ENCODE assay signal across 21 cellular contexts in genomic region chr3:23546186-23546585, GRCh38.
DNase-seq lines count a peak whose midpoint lies in the region; ATAC-seq, FAIRE-seq and TF ChIP-seq lines count a peak whose summit lies in the region.
"Had no signal": no experiment of that assay in that cellular context is flagged by ENCODE, and none has a peak within 500 bp of the region (broad histone marks: within the 10 kb centered on the region; RNA-seq: fewer than 3 reads in every experiment).

No MANE protein-coding gene starts in this region.

- H3K27ac ChIP-seq in tibial artery: no peak overlapping the region
- H3K27ac ChIP-seq: BLaER1, RWPE1 had no signal

- FAIRE-seq in endometrium (lab: Jason Lieb, UNC): peak; percentile 97
- FAIRE-seq: G401.6, GM12878 had no signal

- H3K36me3 ChIP-seq in tibial artery: no peaks in the 10 kb centered on the region
- H3K36me3 ChIP-seq: BLaER1 had no signal

- no peak for TF ChIP-seq CTCF in fibroblast of pulmonary artery (IDR thresholded peaks at IDR 0.05; ENCODE audit: low read length, missing control alignments)
- no peak for TF ChIP-seq CTCF in tibial artery (IDR thresholded peaks at IDR 0.05)

- no peak for ATAC-seq in GM18867 (IDR thresholded peaks at IDR 0.05; ENCODE audit: unreplicated experiment)
- ATAC-seq: GM12878 had no signal

- no peaks in the 10 kb centered on the region for H3K27me3 ChIP-seq in tibial artery
- H3K27me3 ChIP-seq: BLaER1 had no signal

- H3K9me3 ChIP-seq in tibial artery: no peaks in the 10 kb centered on the region
- H3K9me3 ChIP-seq: BLaER1 had no signal

- H3K4me3 ChIP-seq in fibroblast of pulmonary artery (replicated peaks; ENCODE audit: low read depth, low read length) (no peak overlapping the region), tibial artery (no peak overlapping the region)
- H3K4me3 ChIP-seq: BLaER1, GM12878 had no signal

- intact Hi-C loops in tibial artery (cut with DNase I; ENCODE audit: low total_unique reads): no loop called here

- DNase-seq in LHCN-M2 (ENCODE audit: low read depth) (peak; percentile 46), fibroblast of pulmonary artery (ENCODE audit: low read depth) (peak; percentile 37), renal cortical epithelial cell (ENCODE audit: low read depth) (peak; percentile 75), tibial artery (no peak), cerebellar cortex (ENCODE audit: low spot score) (no peak)
- DNase-seq: CD4-positive, alpha-beta T cell; DMS53; H7; NCI-H1092; NCI-H1417 treated with DMSO at 0.1 percent for 48 hours; NCI-H1694 treated with DMSO at 0.1 percent for 48 hours; NCI-H2081; NCI-H2227 treated with DMSO at 0.1 percent for 48 hours; NCI-H526 treated with DMSO at 0.1 percent for 48 hours; SHP77 had no signal

- H3K4me1 ChIP-seq in tibial artery: no peaks in the 10 kb centered on the region
- H3K4me1 ChIP-seq: BLaER1 had no signal

Comparison
In these comparisons a context has a peak if more than half of its experiments do, and no peak if none do; other contexts are left out.
1. DNase-seq: peak in LHCN-M2 (single experiment), fibroblast of pulmonary artery (single experiment) and renal cortical epithelial cell (single experiment); none in tibial artery (0 of 2) and cerebellar cortex (single experiment).